Comparison of ENCODE assay signal across 13 cellular contexts in genomic region chr2:100281521-100282438, GRCh38. TPM values are rescaled to one million over a fixed set of nuclear protein-coding genes. Genes with fewer than 3 reads are reported as not detected.
DNase-seq lines count a peak whose midpoint lies in the region; TF ChIP-seq lines count a peak whose summit lies in the region.
"Had no signal": no experiment of that assay in that cellular context is flagged by ENCODE, and none has a peak within 500 bp of the region (broad histone marks: within the 10 kb centered on the region; RNA-seq: fewer than 3 reads in every experiment).

No MANE protein-coding gene starts in this region.

- peaks cover 29% of the 10 kb centered on the region for H3F3A ChIP-seq in SK-N-SH (replicated peaks; ENCODE audit: insufficient read depth)

- H3K27ac Mint-ChIP-seq in mesothelial cell of epicardium: peak overlapping the region; percentile 72
- H3K27ac Mint-ChIP-seq: activated CD4-positive, alpha-beta memory T cell treated with anti-CD3 and anti-CD28 coated beads for 36 hours; CD14-positive monocyte; stimulated activated naive CD8-positive, alpha-beta T cell treated with anti-CD3 and anti-CD28 coated beads, Interleukin-15, Interleukin-2, amounts not matched to agents 100 ng/mL and 50 ng/mL, for 24 hours had no signal

- H3K4me1 Mint-ChIP-seq in mesothelial cell of epicardium: peaks cover 38% of the 10 kb centered on the region

- H3K4me1 ChIP-seq in SK-N-SH (ENCODE audit: control insufficient read depth in 1 of 2, insufficient read depth in 2 of 2, low read depth in 1 of 2, low read length in 1 of 2): peaks cover 3 to 38% of the 10 kb centered on the region in 2 experiments
- H3K4me1 ChIP-seq in endocrine pancreas (ENCODE audit: control insufficient read depth, insufficient read depth, low read length): peaks cover 5% of the 10 kb centered on the region
- H3K4me1 ChIP-seq in transverse colon: no peaks in the 10 kb centered on the region

- peaks cover 12% of the 10 kb centered on the region for H3K36me3 Mint-ChIP-seq in mesothelial cell of epicardium
- H3K36me3 Mint-ChIP-seq: activated CD4-positive, alpha-beta memory T cell treated with anti-CD3 and anti-CD28 coated beads for 36 hours; CD14-positive monocyte had no signal

- CTCF ChIA-PET in SK-N-SH (lab: Yijun Ruan, JAX): interaction anchor here (0.6 to 0.7 kb wide), 2 partner anchors 21 to 711 kb away, joined by 3 to 4 read pairs; no protein-coding TSS in a partner anchor

- H3K4me3 Mint-ChIP-seq in mesothelial cell of epicardium: no peak overlapping the region
- H3K4me3 Mint-ChIP-seq: activated CD4-positive, alpha-beta memory T cell treated with anti-CD3 and anti-CD28 coated beads for 36 hours; CD14-positive monocyte; stimulated activated naive CD8-positive, alpha-beta T cell treated with anti-CD3 and anti-CD28 coated beads, Interleukin-15, Interleukin-2, amounts not matched to agents 100 ng/mL and 50 ng/mL, for 24 hours had no signal

- no peak for TF ChIP-seq CTCF in SK-N-SH (IDR thresholded peaks at IDR 0.05)
- TF ChIP-seq CTCF in mesothelial cell of epicardium (IDR thresholded peaks at IDR 0.05; ENCODE audit: unreplicated experiment): no peak
- TF ChIP-seq CTCF in transverse colon (IDR thresholded peaks at IDR 0.05): no peak

- no peaks in the 10 kb centered on the region for H3K27me3 ChIP-seq in SK-N-SH (ENCODE audit: insufficient read depth)
- H3K27me3 ChIP-seq in endocrine pancreas (ENCODE audit: control insufficient read depth, insufficient read depth, low read length): no peaks in the 10 kb centered on the region
- H3K27me3 ChIP-seq in transverse colon: no peaks in the 10 kb centered on the region

- no peaks in the 10 kb centered on the region for H4K20me1 ChIP-seq in SK-N-SH (ENCODE audit: insufficient read depth)

- TF ChIP-seq EP300 in SK-N-SH (IDR thresholded peaks at IDR 0.05; ENCODE audit: borderline replicate concordance in 1 of 2, low read depth in 1 of 2, low read length in 1 of 2): no peak
- TF ChIP-seq EP300 in transverse colon (IDR thresholded peaks at IDR 0.05; ENCODE audit: low read depth): no peak

- TF ChIP-seq POLR2A in transverse colon (IDR thresholded peaks at IDR 0.05): no peak

- no peaks in the 10 kb centered on the region for H3K9me3 ChIP-seq in SK-N-SH
- H3K9me3 ChIP-seq in endocrine pancreas (ENCODE audit: control insufficient read depth, low read length): no peaks in the 10 kb centered on the region
- no peaks in the 10 kb centered on the region for H3K9me3 ChIP-seq in transverse colon

- H3K27me3 Mint-ChIP-seq in mesothelial cell of epicardium (ENCODE audit: low read depth): no peaks in the 10 kb centered on the region

- in situ Hi-C loops in transverse colon (cut with MboI; ENCODE audit: low pct_ligation_motif_present in 1 of 4, low pct_unique_long_range_greater_than_20kb in 1 of 4, low sequenced_read_pairs in 3 of 4): no loop called here

- no peaks in the 10 kb centered on the region for H3K9me2 ChIP-seq in SK-N-SH

- H3K36me3 ChIP-seq in SK-N-SH (replicated peaks in 1 of 2; ENCODE audit: control insufficient read depth in 1 of 2, insufficient read depth in 2 of 2, low read length in 1 of 2) (no peaks in the 10 kb centered on the region), endocrine pancreas (ENCODE audit: control insufficient read depth, insufficient read depth, low read length) (no peaks in the 10 kb centered on the region), transverse colon (no peaks in the 10 kb centered on the region)

- POLR2A ChIA-PET in SK-N-SH (lab: Yijun Ruan, JAX): no interaction called here

- H3K79me2 ChIP-seq in SK-N-SH (ENCODE audit: insufficient read depth): no peaks in the 10 kb centered on the region

- intact Hi-C loops in transverse colon (cut with DNase I; ENCODE audit: low total_unique reads): no loop called here

- H3K4me3 ChIP-seq in SK-N-SH (ENCODE audit: low read depth in 2 of 2, low read length in 1 of 2) (peak overlapping the region in 1 of 2 experiments; percentile 29; a peak in 1 of 4 replicates), endocrine pancreas (ENCODE audit: control insufficient read depth, insufficient read depth, low read length) (peak overlapping the region; percentile 65), transverse colon (no peak overlapping the region)

- DNase-seq in ELR (ENCODE audit: low read depth) (peak; percentile 22), SK-N-SH (no peak), mesothelial cell of epicardium (ENCODE audit: low spot score in 2 of 2, unreplicated experiment in 2 of 2) (no peak), 8988T (no peak), transverse colon (no peak)
- no peak for DNase-seq in activated naive CD4-positive, alpha-beta T cell (lab: John Stamatoyannopoulos, UW)
- no peak for DNase-seq in activated CD8-positive, alpha-beta memory T cell treated with anti-CD3 and anti-CD28 coated beads, Interleukin-2, amount 50 U/mL, for 48 hours
- DNase-seq: activated CD4-positive, alpha-beta memory T cell treated with anti-CD3 and anti-CD28 coated beads for 36 hours; NCI-H2081; stimulated activated CD4-positive, alpha-beta T cell treated with anti-CD3 and anti-CD28 coated beads, Interleukin-12 subunit alpha, Interleukin-12 subunit beta, amount 100 ng/mL, for 4 hours had no signal

- H3K27ac ChIP-seq in SK-N-SH (ENCODE audit: low read depth in 2 of 2, low read length in 1 of 2) (peak overlapping the region; percentile 28 to 34; a peak in 3 of 4 replicates), transverse colon (no peak overlapping the region)

- TF ChIP-seq RAD21 in SK-N-SH (IDR thresholded peaks at IDR 0.05; ENCODE audit: low read length): no peak

- H2AFZ ChIP-seq in SK-N-SH (ENCODE audit: low read depth): peak overlapping the region; percentile 50; the same call in 1 of the 2 replicates

- no peaks in the 10 kb centered on the region for H3K9me3 Mint-ChIP-seq in mesothelial cell of epicardium
- H3K9me3 Mint-ChIP-seq: activated CD4-positive, alpha-beta memory T cell treated with anti-CD3 and anti-CD28 coated beads for 36 hours; CD14-positive monocyte; stimulated activated naive CD8-positive, alpha-beta T cell treated with anti-CD3 and anti-CD28 coated beads, Interleukin-15, Interleukin-2, amounts not matched to agents 100 ng/mL and 50 ng/mL, for 24 hours had no signal

- 48% methylated on average over 16 of the region's 16 CpGs for WGBS in SK-N-SH (ENCODE audit: low lambda C conversion rate)
- WGBS in transverse colon (ENCODE audit: low coverage in 1 of 2), 2 donors: 59 to 69% methylated on average over 16 of the region's 16 CpGs

- peak overlapping the region; percentile 13 for H3K4me2 ChIP-seq in SK-N-SH

- no peak overlapping the region for H3K9ac ChIP-seq in SK-N-SH
- no peak overlapping the region for H3K9ac ChIP-seq in endocrine pancreas (ENCODE audit: control insufficient read depth, insufficient read depth, low read length)

TF ChIP-seq in SK-N-SH, 30 proteins besides CTCF, POLR2A, EP300 and RAD21 (continues in another document):
- TF ChIP-seq MXI1 (IDR thresholded peaks at IDR 0.05; ENCODE audit: low read depth, low read length) (no peak), MEF2A (IDR thresholded peaks at IDR 0.05; ENCODE audit: borderline replicate concordance, low read depth) (no peak), GATA2 (CRISPR knock-in tag; IDR thresholded peaks at IDR 0.05) (no peak), NRF1 (IDR thresholded peaks at IDR 0.05; ENCODE audit: low read depth, low read length) (no peak), FOXJ3 (CRISPR knock-in tag; IDR thresholded peaks at IDR 0.05) (no peak), REST (IDR thresholded peaks at IDR 0.05; ENCODE audit: low read depth, low read length) (no peak), MAX (IDR thresholded peaks at IDR 0.05; ENCODE audit: low read depth) (peak; percentile 37; the same call in 1 of the 2 replicates), CHD2 (IDR thresholded peaks at IDR 0.05; ENCODE audit: low read length, partially characterized antibody) (no peak), TCF12 (IDR thresholded peaks at IDR 0.05) (no peak), SMC3 (IDR thresholded peaks at IDR 0.05; ENCODE audit: low read depth, low read length) (no peak)

RNA-seq across cellular contexts. Expression of gene LONRF2, which starts 40.5 kb away (rescaled TPM):
- polyA plus RNA-seq in SK-N-SH (2012; rRNA removed): 2.0 and 2.4 TPM in 2 replicates
- polyA plus RNA-seq in SK-N-SH (2012; cell fraction: cytosol; rRNA removed): 2.0 and 2.1 TPM in 2 replicates
- polyA plus RNA-seq in SK-N-SH (2012; cell fraction: nucleus; rRNA removed): 5.3 and 6.6 TPM in 2 replicates
- total RNA-seq in mesothelial cell of epicardium: 13.4 to 14.6 TPM (median 13.7 TPM) in 3 replicates
- 1 to 10 TPM; 2.3 to 4.8 (median 2.6) TPM for total RNA-seq in transverse colon
- polyA plus RNA-seq: CD14-positive monocyte had no signal

Comparison
In these comparisons a context has a peak if more than half of its experiments do, and no peak if none do; other contexts are left out.
1. H3K27ac ChIP-seq: peak in SK-N-SH (2 of 2); none in transverse colon (0 of 4).